19 cellular contexts compared by ENCODE assay signal in the genomic region with DNA sequence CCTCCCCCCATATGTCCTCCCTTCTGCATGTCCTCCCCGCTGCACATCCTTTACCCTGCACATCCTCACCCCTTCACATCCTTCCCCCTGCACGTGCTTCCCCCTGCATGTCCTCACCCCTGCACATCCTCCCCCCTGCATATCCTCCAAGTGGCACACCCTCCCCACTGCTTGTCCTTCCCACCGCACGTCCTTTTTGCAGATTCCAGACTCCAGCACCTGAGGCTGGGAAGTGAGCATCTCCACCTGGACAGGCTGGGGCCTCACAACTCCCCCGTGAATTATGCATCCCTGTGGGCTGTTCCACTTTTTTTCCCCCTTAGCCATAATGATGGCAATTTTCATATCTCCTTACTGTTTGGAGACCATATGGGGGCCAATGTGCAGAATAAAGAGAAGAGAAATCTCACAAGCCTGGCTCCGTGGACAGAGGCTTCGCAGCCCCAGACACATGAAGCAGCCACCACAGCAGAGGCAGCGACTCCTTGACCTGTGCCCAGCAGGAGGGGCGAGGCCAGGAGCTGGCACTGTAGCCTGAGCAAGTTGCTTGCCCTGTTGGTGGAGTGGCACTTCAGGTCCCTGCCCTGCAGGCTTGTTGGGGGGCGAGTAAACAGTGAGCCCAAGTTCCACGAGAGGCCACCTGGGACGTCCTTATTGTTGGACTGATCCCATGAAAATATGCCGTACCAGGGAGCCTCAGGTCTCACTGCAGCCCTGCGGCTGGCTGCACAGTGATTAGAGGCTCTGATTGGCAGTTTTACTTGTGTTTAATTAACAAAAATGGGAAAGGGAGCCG.
DNase-seq lines count a peak whose midpoint lies in the region; ATAC-seq and TF ChIP-seq lines count a peak whose summit lies in the region.
"Had no signal": no experiment of that assay in that cellular context is flagged by ENCODE, and none has a peak within 500 bp of the region (broad histone marks: within the 10 kb centered on the region; RNA-seq: fewer than 3 reads in every experiment).

No MANE protein-coding gene starts in this region.

- H3K27me3 ChIP-seq in trophoblast cell (ENCODE audit: insufficient read depth, low read length) = no peaks in the 10 kb centered on the region
- H3K27me3 ChIP-seq in vagina = no peaks in the 10 kb centered on the region
- peaks cover 0 to 9% of the 10 kb centered on the region in 2 experiments for H3K27me3 ChIP-seq in mesenchymal stem cell (ENCODE audit: control insufficient read depth in 1 of 2, insufficient read depth in 1 of 2, low read length in 2 of 2)
- H3K27me3 ChIP-seq: BE2C; BLaER1 treated with 17β-estradiol and CSF1 and Interleukin-3, amounts not matched to agents 10 nM and 100 nM had no signal

- DNase-seq in NCI-H2171 treated with DMSO at 0.1 percent for 48 hours (lab: John Stamatoyannopoulos, UW) (peak; percentile 13), NCI-H2171 (lab: John Stamatoyannopoulos, UW) (no peak), left kidney (ENCODE audit: low read depth, low spot score) (peak; percentile 8), trophoblast cell (no peak), vagina (ENCODE audit: extremely low spot score in 2 of 2) (peak; percentile 72 to 77), mesenchymal stem cell (no peak), CD1c-positive myeloid dendritic cell (ENCODE audit: extremely low spot score) (no peak)
- DNase-seq: AML-193; BE2C; Calu3; CD4-positive, alpha-beta memory T cell; COR-L47; DMS53; GF-D8; GOT3; HCEC 1CT had no signal

- no peak overlapping the region for H4K12ac ChIP-seq in trophoblast cell (ENCODE audit: low read depth, low read length)

- no peak overlapping the region for H3K18ac ChIP-seq in trophoblast cell (ENCODE audit: low read length)
- H3K18ac ChIP-seq in mesenchymal stem cell (ENCODE audit: low read depth in 1 of 2, low read length in 2 of 2) = no peak overlapping the region

- H2AFZ ChIP-seq in trophoblast cell (ENCODE audit: insufficient read depth, low read length, poor library complexity) (no peak overlapping the region), mesenchymal stem cell (ENCODE audit: low read depth, low read length) (no peak overlapping the region)

- H3K36me3 ChIP-seq in trophoblast cell (ENCODE audit: control insufficient read depth in 1 of 2, insufficient read depth in 2 of 2, low read length in 2 of 2) (peaks cover 0 to 3% of the 10 kb centered on the region in 2 experiments), vagina (no peaks in the 10 kb centered on the region), mesenchymal stem cell (ENCODE audit: control insufficient read depth in 1 of 2, insufficient read depth in 2 of 2, low read depth in 1 of 2, low read length in 2 of 2) (peaks cover 0 to 3% of the 10 kb centered on the region in 2 experiments)
- H3K36me3 ChIP-seq: BE2C; BLaER1 treated with 17β-estradiol and CSF1 and Interleukin-3, amounts not matched to agents 10 nM and 100 nM had no signal

- no peak overlapping the region for H3K4me2 ChIP-seq in trophoblast cell (ENCODE audit: low read length)
- no peak overlapping the region for H3K4me2 ChIP-seq in mesenchymal stem cell (ENCODE audit: low read length, poor library complexity, severe bottlenecking)

- no peaks in the 10 kb centered on the region for H3K79me2 ChIP-seq in trophoblast cell (ENCODE audit: control insufficient read depth, insufficient read depth, low read length, poor library complexity)

- no peak overlapping the region for H2BK120ac ChIP-seq in trophoblast cell (ENCODE audit: insufficient read depth, low read length, poor library complexity)
- H2BK120ac ChIP-seq in mesenchymal stem cell (ENCODE audit: low read depth, low read length) = no peak overlapping the region

- TF ChIP-seq POLR2A in vagina (IDR thresholded peaks at IDR 0.05) = no peak

- no peak overlapping the region for H2BK12ac ChIP-seq in trophoblast cell (ENCODE audit: low read length)
- no peak overlapping the region for H2BK12ac ChIP-seq in mesenchymal stem cell (ENCODE audit: low read length in 2 of 2)

- H3K9me3 ChIP-seq in trophoblast cell (ENCODE audit: insufficient read depth, low read depth, low read length) (peaks cover 7% of the 10 kb centered on the region), vagina (no peaks in the 10 kb centered on the region), mesenchymal stem cell (ENCODE audit: control insufficient read depth, low read length) (no peaks in the 10 kb centered on the region)
- H3K9me3 ChIP-seq: BE2C; BLaER1 treated with 17β-estradiol and CSF1 and Interleukin-3, amounts not matched to agents 10 nM and 100 nM had no signal

- H3K27ac ChIP-seq in trophoblast cell (ENCODE audit: low read depth, low read length) (no peak overlapping the region), vagina (no peak overlapping the region), mesenchymal stem cell (ENCODE audit: low read length, poor library complexity, severe bottlenecking) (no peak overlapping the region)
- H3K27ac ChIP-seq: 22Rv1; BLaER1 treated with 17β-estradiol and CSF1 and Interleukin-3, amounts not matched to agents 10 nM and 100 nM had no signal

- H2BK5ac ChIP-seq in trophoblast cell (ENCODE audit: low read depth, low read length, poor library complexity) (no peak overlapping the region), mesenchymal stem cell (ENCODE audit: low read depth, low read length, poor library complexity, severe bottlenecking) (no peak overlapping the region)

- no peaks in the 10 kb centered on the region for H3K79me1 ChIP-seq in trophoblast cell (ENCODE audit: low read length)
- no peaks in the 10 kb centered on the region for H3K79me1 ChIP-seq in mesenchymal stem cell (replicated peaks; ENCODE audit: low read length, poor library complexity, severe bottlenecking)

- H3K4me3 ChIP-seq in trophoblast cell (ENCODE audit: low read depth, low read length) (peak overlapping the region; percentile 27), vagina (no peak overlapping the region), mesenchymal stem cell (ENCODE audit: insufficient read depth in 1 of 2, low read depth in 1 of 2, low read length in 2 of 2) (no peak overlapping the region)
- H3K4me3 ChIP-seq: BLaER1 treated with 17β-estradiol and CSF1 and Interleukin-3, amounts not matched to agents 10 nM and 100 nM had no signal

- H3K14ac ChIP-seq in trophoblast cell (ENCODE audit: low read length) (no peak overlapping the region), mesenchymal stem cell (ENCODE audit: low read length in 2 of 2) (no peak overlapping the region)

- H3K4me1 ChIP-seq in trophoblast cell (ENCODE audit: control insufficient read depth in 1 of 2, insufficient read depth in 2 of 2, low read length in 2 of 2) (peaks cover 5 to 6% of the 10 kb centered on the region in 2 experiments), vagina (no peaks in the 10 kb centered on the region), mesenchymal stem cell (ENCODE audit: control insufficient read depth, insufficient read depth, low read depth, low read length) (peaks cover 15% of the 10 kb centered on the region)

- intact Hi-C loops in vagina (cut with DNase I) = no loop called here

- H4K8ac ChIP-seq in trophoblast cell (ENCODE audit: low read depth, low read length) (no peak overlapping the region), mesenchymal stem cell (ENCODE audit: low read length) (no peak overlapping the region)

- H4K91ac ChIP-seq in trophoblast cell (ENCODE audit: low read depth, low read length) (no peak overlapping the region), mesenchymal stem cell (ENCODE audit: low read length) (no peak overlapping the region)

- WGBS in trophoblast cell (ENCODE audit: extremely low coverage, insufficient coverage, insufficient read length) = no CpG with 5 or more reads among the region's 15 CpGs
- WGBS in mesenchymal stem cell = 78% methylated on average over 15 of the region's 15 CpGs

- H2AK5ac ChIP-seq in trophoblast cell (ENCODE audit: low read length) (no peak overlapping the region), mesenchymal stem cell (ENCODE audit: low read length, severe bottlenecking) (no peak overlapping the region)

- H3K23ac ChIP-seq in trophoblast cell (ENCODE audit: low read length) (no peak overlapping the region), mesenchymal stem cell (ENCODE audit: low read length in 2 of 2) (no peak overlapping the region)

- H2BK15ac ChIP-seq in mesenchymal stem cell (ENCODE audit: low read depth, poor library complexity, severe bottlenecking) = no peak overlapping the region

- no peak overlapping the region for H3K9ac ChIP-seq in trophoblast cell (ENCODE audit: low read length)
- no peak overlapping the region for H3K9ac ChIP-seq in mesenchymal stem cell (ENCODE audit: low read length)
- H3K9ac ChIP-seq: BLaER1 treated with 17β-estradiol and CSF1 and Interleukin-3, amounts not matched to agents 10 nM and 100 nM had no signal

- ATAC-seq in GM19328 (IDR thresholded peaks at IDR 0.05; ENCODE audit: unreplicated experiment) = no peak

- no peak for TF ChIP-seq CTCF in vagina (IDR thresholded peaks at IDR 0.05)

- H3K4ac ChIP-seq in trophoblast cell (ENCODE audit: low read depth, low read length) (no peak overlapping the region), mesenchymal stem cell (ENCODE audit: low read depth in 1 of 2, low read length in 2 of 2) (no peak overlapping the region)

Comparison
In these comparisons a context has a peak if more than half of its experiments do, and no peak if none do; other contexts are left out.
1. DNase-seq: peak in NCI-H2171 treated with DMSO at 0.1 percent for 48 hours (single experiment), left kidney (single experiment) and vagina (2 of 2); none in NCI-H2171 (single experiment), trophoblast cell (0 of 2), mesenchymal stem cell (single experiment) and CD1c-positive myeloid dendritic cell (single experiment).